23 cellular contexts compared by ENCODE assay signal in the genomic region with DNA sequence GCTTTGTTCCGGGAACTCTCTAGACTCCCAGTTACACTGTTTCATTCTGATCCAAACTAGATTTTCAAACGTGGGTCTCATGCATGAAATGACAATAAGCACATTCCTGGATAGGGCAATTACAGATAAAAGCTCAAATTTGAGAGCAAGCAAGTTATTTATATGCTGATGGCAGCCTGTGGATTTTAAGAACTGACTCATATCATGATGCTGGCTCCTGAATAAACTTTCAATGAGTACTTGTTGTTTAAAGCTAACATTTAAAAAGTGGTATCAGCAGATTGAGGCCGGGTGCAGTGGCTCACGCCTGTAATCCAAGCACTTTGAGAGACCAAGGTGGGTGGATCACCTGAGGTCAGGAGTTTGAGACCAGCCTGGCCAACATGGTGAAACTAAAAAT.
"Had no signal": no experiment of that assay in that cellular context is flagged by ENCODE, and none has a peak within 500 bp of the region (broad histone marks: within the 10 kb centered on the region; RNA-seq: fewer than 3 reads in every experiment).

No MANE protein-coding gene starts in this region.

- DNase-seq: activated B cell treated with CpG ODN at 0.5 μM for 24 hours; activated CD4-positive, alpha-beta memory T cell treated with anti-CD3 and anti-CD28 coated beads for 36 hours; activated CD4-positive, alpha-beta T cell treated with anti-CD3 and anti-CD28 coated beads for 4 hours; activated effector memory CD4-positive, alpha-beta T cell treated with anti-CD3 and anti-CD28 coated beads, Interleukin-2, amount 50 U/mL, for 16 hours; activated naive CD4-positive, alpha-beta T cell treated with anti-CD3 and anti-CD28 coated beads, Interleukin-2, amount 10 ng/mL, durations not matched to agents 7 days and 5 days; amygdala; dermis blood vessel endothelial cell; effector CD8-positive, alpha-beta T cell; gastrocnemius medialis; hippocampal formation; left ventricle myocardium superior; ovary; right cardiac atrium; stimulated activated CD4-positive, alpha-beta T cell treated with anti-CD3 and anti-CD28 coated beads, Interleukin-1b, Interleukin-23, amount 100 ng/mL, for 48 hours; stomach; T-helper 9 cell; uterus had no signal

- H3K27me3 ChIP-seq: gastrocnemius medialis, ovary, stomach, suprapubic skin, tibial nerve, uterus had no signal

- H3K4me3 ChIP-seq: gastrocnemius medialis, ovary, prostate gland, skin epidermis, stomach, suprapubic skin, tibial nerve, uterus had no signal

- ATAC-seq: gastrocnemius medialis; left ventricle myocardium superior; natural killer cell treated with Interleukin-12 subunit alpha and Interleukin-12 subunit beta and Interleukin-15 and Interleukin-18, amount 100 ng/mL, for 72 hours; right cardiac atrium; stimulated activated memory B cell treated with anti-CD40 and anti-IgM and Interleukin-4, amounts not matched to agents 10 μg/mL and 1 μg/mL and 100 μg/mL, for 72 hours had no signal

- H3K4me1 Mint-ChIP-seq: activated B cell treated with CpG ODN at 0.5 μM for 24 hours; activated naive CD4-positive, alpha-beta T cell treated with anti-CD3 and anti-CD28 coated beads, Interleukin-2, amount 10 ng/mL, durations not matched to agents 7 days and 5 days; stimulated activated memory B cell treated with anti-CD40 and anti-IgM and Interleukin-4, amounts not matched to agents 10 μg/mL and 1 μg/mL and 100 μg/mL, for 72 hours had no signal

- H3K4me1 ChIP-seq: gastrocnemius medialis, prostate gland, suprapubic skin, tibial nerve, uterus had no signal

- H3K9me3 Mint-ChIP-seq: activated B cell treated with CpG ODN at 0.5 μM for 24 hours; activated CD4-positive, alpha-beta memory T cell treated with anti-CD3 and anti-CD28 coated beads for 36 hours; activated naive CD4-positive, alpha-beta T cell treated with anti-CD3 and anti-CD28 coated beads, Interleukin-2, amount 10 ng/mL, durations not matched to agents 7 days and 5 days; natural killer cell treated with Interleukin-12 subunit alpha and Interleukin-12 subunit beta and Interleukin-15 and Interleukin-18, amount 100 ng/mL, for 72 hours; stimulated activated memory B cell treated with anti-CD40 and anti-IgM and Interleukin-4, amounts not matched to agents 10 μg/mL and 1 μg/mL and 100 μg/mL, for 72 hours had no signal

- H3K27ac Mint-ChIP-seq: activated B cell treated with CpG ODN at 0.5 μM for 24 hours; activated CD4-positive, alpha-beta memory T cell treated with anti-CD3 and anti-CD28 coated beads for 36 hours; activated naive CD4-positive, alpha-beta T cell treated with anti-CD3 and anti-CD28 coated beads, Interleukin-2, amount 10 ng/mL, durations not matched to agents 7 days and 5 days; natural killer cell treated with Interleukin-12 subunit alpha and Interleukin-12 subunit beta and Interleukin-15 and Interleukin-18, amount 100 ng/mL, for 72 hours; stimulated activated memory B cell treated with anti-CD40 and anti-IgM and Interleukin-4, amounts not matched to agents 10 μg/mL and 1 μg/mL and 100 μg/mL, for 72 hours had no signal

- H3K27ac ChIP-seq: gastrocnemius medialis, ovary, prostate gland, skin epidermis, suprapubic skin, tibial nerve, uterus had no signal

- H3K4me3 Mint-ChIP-seq: activated B cell treated with CpG ODN at 0.5 μM for 24 hours; activated CD4-positive, alpha-beta memory T cell treated with anti-CD3 and anti-CD28 coated beads for 36 hours; activated naive CD4-positive, alpha-beta T cell treated with anti-CD3 and anti-CD28 coated beads, Interleukin-2, amount 10 ng/mL, durations not matched to agents 7 days and 5 days; natural killer cell treated with Interleukin-12 subunit alpha and Interleukin-12 subunit beta and Interleukin-15 and Interleukin-18, amount 100 ng/mL, for 72 hours; stimulated activated memory B cell treated with anti-CD40 and anti-IgM and Interleukin-4, amounts not matched to agents 10 μg/mL and 1 μg/mL and 100 μg/mL, for 72 hours had no signal

- H3K36me3 ChIP-seq: ovary, prostate gland, uterus had no signal

- H3K27me3 Mint-ChIP-seq: activated B cell treated with CpG ODN at 0.5 μM for 24 hours; activated CD4-positive, alpha-beta memory T cell treated with anti-CD3 and anti-CD28 coated beads for 36 hours; activated naive CD4-positive, alpha-beta T cell treated with anti-CD3 and anti-CD28 coated beads, Interleukin-2, amount 10 ng/mL, durations not matched to agents 7 days and 5 days; natural killer cell treated with Interleukin-12 subunit alpha and Interleukin-12 subunit beta and Interleukin-15 and Interleukin-18, amount 100 ng/mL, for 72 hours; stimulated activated memory B cell treated with anti-CD40 and anti-IgM and Interleukin-4, amounts not matched to agents 10 μg/mL and 1 μg/mL and 100 μg/mL, for 72 hours had no signal

- H3K9me3 ChIP-seq: gastrocnemius medialis, ovary, prostate gland, stomach, suprapubic skin, tibial nerve, uterus had no signal
